14 cellular contexts compared by ENCODE assay signal in genomic region chr12:107645630-107646333, GRCh38. TPM values are rescaled to one million over a fixed set of nuclear protein-coding genes. Genes with fewer than 3 reads are reported as not detected.
DNase-seq lines count a peak whose midpoint lies in the region; ATAC-seq and TF ChIP-seq lines count a peak whose summit lies in the region.
"Had no signal": no experiment of that assay in that cellular context is flagged by ENCODE, and none has a peak within 500 bp of the region (broad histone marks: within the 10 kb centered on the region; RNA-seq: fewer than 3 reads in every experiment).

No MANE protein-coding gene starts in this region.

- H3K27me3 ChIP-seq in SK-N-SH (ENCODE audit: insufficient read depth) = no peaks in the 10 kb centered on the region
- H3K27me3 ChIP-seq in iPS-15b (ENCODE audit: control insufficient read depth, insufficient read depth, low read length) = no peaks in the 10 kb centered on the region
- peaks cover 0 to 5% (median 0%) of the 10 kb centered on the region in 3 donors for H3K27me3 ChIP-seq in skeletal muscle tissue (ENCODE audit: control insufficient read depth in 3 of 3, insufficient read depth in 3 of 3, low read length in 3 of 3)
- no peaks in the 10 kb centered on the region for H3K27me3 ChIP-seq in brain microvascular endothelial cell (replicated peaks)

- no peak overlapping the region for H2AFZ ChIP-seq in SK-N-SH (ENCODE audit: low read depth)

- no peak overlapping the region for H3K4me3 Mint-ChIP-seq in stimulated activated effector memory CD8-positive, alpha-beta T cell treated with anti-CD3 and anti-CD28 coated beads, Interleukin-12 subunit alpha, Interleukin-12 subunit beta, amount 100 ng/mL, for 72 hours
- H3K4me3 Mint-ChIP-seq: activated CD8-positive, alpha-beta T cell treated with anti-CD3 and anti-CD28 coated beads, Interleukin-2, amount 10 ng/mL, durations not matched to agents 7 days and 5 days; activated naive CD4-positive, alpha-beta T cell treated with anti-CD3 and anti-CD28 coated beads, Interleukin-2, amount 50 U/mL, for 24 hours had no signal

- TF ChIP-seq CTCF in SK-N-SH (IDR thresholded peaks at IDR 0.05) (no peak), brain microvascular endothelial cell (IDR thresholded peaks at IDR 0.05; ENCODE audit: low read depth, low read length, missing control alignments) (no peak)

- H3K9me3 ChIP-seq in SK-N-SH = no peaks in the 10 kb centered on the region
- no peaks in the 10 kb centered on the region for H3K9me3 ChIP-seq in iPS-15b (ENCODE audit: control insufficient read depth, insufficient read depth, low read length)
- no peaks in the 10 kb centered on the region for H3K9me3 ChIP-seq in skeletal muscle tissue (ENCODE audit: control insufficient read depth in 3 of 3, low read length in 3 of 3)

- no peak overlapping the region for H3K4me2 ChIP-seq in SK-N-SH

- in situ Hi-C loops in brain microvascular endothelial cell (cut with HindIII; ENCODE audit: low pct_ligation_motif_present, low sequenced_read_pairs) = no loop called here

- peak; percentile 85 for DNase-seq in NCI-H1105 (lab: John Stamatoyannopoulos, UW)
- peak; percentile 54 for DNase-seq in SK-N-SH
- no peak for DNase-seq in brain microvascular endothelial cell
- no peak for DNase-seq in stimulated activated effector memory CD8-positive, alpha-beta T cell treated with anti-CD3 and anti-CD28 coated beads, Interleukin-12 subunit alpha, Interleukin-12 subunit beta, amount 100 ng/mL, for 72 hours (ENCODE audit: low spot score in 2 of 2)
- no peak for DNase-seq in DMS153 (lab: John Stamatoyannopoulos, UW)
- DNase-seq: activated CD8-positive, alpha-beta T cell treated with anti-CD3 and anti-CD28 coated beads, Interleukin-2, amount 10 ng/mL, durations not matched to agents 7 days and 5 days; hippocampal formation; stimulated activated CD4-positive, alpha-beta T cell treated with anti-CD3 and anti-CD28 coated beads, Interleukin-15, amount 100 ng/mL, for 24 hours; T-helper 2 cell had no signal

- H3K4me3 ChIP-seq in SK-N-SH (ENCODE audit: low read depth in 2 of 2, low read length in 1 of 2) (no peak overlapping the region), iPS-15b (ENCODE audit: low read depth, low read length) (peak overlapping the region; percentile 8), skeletal muscle tissue (ENCODE audit: low read length in 3 of 3) (no peak overlapping the region), brain microvascular endothelial cell (ENCODE audit: low read depth, low read length) (no peak overlapping the region)

- no peaks in the 10 kb centered on the region for H3F3A ChIP-seq in SK-N-SH (replicated peaks; ENCODE audit: insufficient read depth)

- H3K27ac ChIP-seq in SK-N-SH (ENCODE audit: low read depth in 2 of 2, low read length in 1 of 2) = peak overlapping the region in 1 of 2 experiments; percentile 40; a peak in 1 of 4 replicates
- H3K27ac ChIP-seq in skeletal muscle tissue (ENCODE audit: low read depth, low read length) = peak overlapping the region; percentile 44
- H3K27ac ChIP-seq in brain microvascular endothelial cell = no peak overlapping the region
- H3K27ac ChIP-seq: HL-60 had no signal

- H3K27ac Mint-ChIP-seq in stimulated activated effector memory CD8-positive, alpha-beta T cell treated with anti-CD3 and anti-CD28 coated beads, Interleukin-12 subunit alpha, Interleukin-12 subunit beta, amount 100 ng/mL, for 72 hours = no peak overlapping the region
- H3K27ac Mint-ChIP-seq: activated CD8-positive, alpha-beta T cell treated with anti-CD3 and anti-CD28 coated beads, Interleukin-2, amount 10 ng/mL, durations not matched to agents 7 days and 5 days; activated naive CD4-positive, alpha-beta T cell treated with anti-CD3 and anti-CD28 coated beads, Interleukin-2, amount 50 U/mL, for 24 hours had no signal

- CTCF ChIA-PET in SK-N-SH (lab: Yijun Ruan, JAX) = interaction anchor here (0.6 to 3.0 kb wide), 3 partner anchors 8 to 38 kb away, joined by 3 to 7 read pairs (median 3); no protein-coding TSS in a partner anchor

- POLR2A ChIA-PET in SK-N-SH (lab: Yijun Ruan, JAX) = interaction anchor here (1.1 kb wide), 1 partner anchor 10 kb away, joined by 3 read pairs; no protein-coding TSS in a partner anchor

- H3K4me1 Mint-ChIP-seq in stimulated activated effector memory CD8-positive, alpha-beta T cell treated with anti-CD3 and anti-CD28 coated beads, Interleukin-12 subunit alpha, Interleukin-12 subunit beta, amount 100 ng/mL, for 72 hours = no peaks in the 10 kb centered on the region
- H3K4me1 Mint-ChIP-seq: activated naive CD4-positive, alpha-beta T cell treated with anti-CD3 and anti-CD28 coated beads, Interleukin-2, amount 50 U/mL, for 24 hours had no signal

- WGBS in SK-N-SH (ENCODE audit: low lambda C conversion rate) = 67% methylated on average over 23 of the region's 27 CpGs

- H3K9me2 ChIP-seq in SK-N-SH = no peaks in the 10 kb centered on the region

- no peak for TF ChIP-seq RAD21 in SK-N-SH (IDR thresholded peaks at IDR 0.05; ENCODE audit: low read length)

- peaks cover 5% of the 10 kb centered on the region for H3K36me3 Mint-ChIP-seq in stimulated activated effector memory CD8-positive, alpha-beta T cell treated with anti-CD3 and anti-CD28 coated beads, Interleukin-12 subunit alpha, Interleukin-12 subunit beta, amount 100 ng/mL, for 72 hours

- ATAC-seq in GM18907 (IDR thresholded peaks at IDR 0.05; ENCODE audit: unreplicated experiment) = no peak
- ATAC-seq in stimulated activated effector memory CD8-positive, alpha-beta T cell treated with anti-CD3 and anti-CD28 coated beads, Interleukin-12 subunit alpha, Interleukin-12 subunit beta, amount 100 ng/mL, for 72 hours = no peak
- ATAC-seq: activated CD8-positive, alpha-beta T cell treated with anti-CD3 and anti-CD28 coated beads, Interleukin-2, amount 10 ng/mL, durations not matched to agents 7 days and 5 days had no signal

- H3K4me1 ChIP-seq in SK-N-SH (ENCODE audit: control insufficient read depth in 1 of 2, insufficient read depth in 2 of 2, low read depth in 1 of 2, low read length in 1 of 2) (peaks cover 0 to 17% of the 10 kb centered on the region in 2 experiments; a peak in 2 of 4 replicates), iPS-15b (ENCODE audit: control insufficient read depth, insufficient read depth, low read length) (peaks cover 14% of the 10 kb centered on the region), skeletal muscle tissue (ENCODE audit: control insufficient read depth in 3 of 3, insufficient read depth in 3 of 3, low read length in 3 of 3) (peaks cover 4 to 13% (median 8%) of the 10 kb centered on the region in 3 donors)

- H3K9ac ChIP-seq in SK-N-SH (no peak overlapping the region), iPS-15b (ENCODE audit: low read depth, low read length) (peak overlapping the region; percentile 54), skeletal muscle tissue (ENCODE audit: low read depth in 1 of 3, low read length in 3 of 3) (peak overlapping the region in 1 of 3 donors; percentile 40)

- no peak for TF ChIP-seq EP300 in SK-N-SH (IDR thresholded peaks at IDR 0.05; ENCODE audit: borderline replicate concordance in 1 of 2, low read depth in 1 of 2, low read length in 1 of 2)

- H3K9me3 Mint-ChIP-seq in stimulated activated effector memory CD8-positive, alpha-beta T cell treated with anti-CD3 and anti-CD28 coated beads, Interleukin-12 subunit alpha, Interleukin-12 subunit beta, amount 100 ng/mL, for 72 hours = no peaks in the 10 kb centered on the region
- H3K9me3 Mint-ChIP-seq: activated naive CD4-positive, alpha-beta T cell treated with anti-CD3 and anti-CD28 coated beads, Interleukin-2, amount 50 U/mL, for 24 hours had no signal

- H4K20me1 ChIP-seq in SK-N-SH (ENCODE audit: insufficient read depth) = no peaks in the 10 kb centered on the region

- H3K36me3 ChIP-seq in SK-N-SH (replicated peaks in 1 of 2; ENCODE audit: control insufficient read depth in 1 of 2, insufficient read depth in 2 of 2, low read length in 1 of 2) = no peaks in the 10 kb centered on the region
- no peaks in the 10 kb centered on the region for H3K36me3 ChIP-seq in iPS-15b (ENCODE audit: control insufficient read depth, insufficient read depth, low read length)
- no peaks in the 10 kb centered on the region for H3K36me3 ChIP-seq in skeletal muscle tissue (ENCODE audit: control insufficient read depth in 3 of 3, insufficient read depth in 3 of 3, low read length in 3 of 3)
- no peaks in the 10 kb centered on the region for H3K36me3 ChIP-seq in brain microvascular endothelial cell (replicated peaks)

- H3K79me2 ChIP-seq in SK-N-SH (ENCODE audit: insufficient read depth) = no peaks in the 10 kb centered on the region

TF ChIP-seq in SK-N-SH, 30 proteins besides CTCF, POLR2A, EP300 and RAD21 (continues in another document):
- TF ChIP-seq MXI1 (IDR thresholded peaks at IDR 0.05; ENCODE audit: low read depth, low read length) (no peak), ELF1 (IDR thresholded peaks at IDR 0.05) (no peak), YY1 (IDR thresholded peaks at IDR 0.05; ENCODE audit: low read depth) (no peak), MAX (IDR thresholded peaks at IDR 0.05; ENCODE audit: low read depth) (no peak)
- TF ChIP-seq, protein P1, sequence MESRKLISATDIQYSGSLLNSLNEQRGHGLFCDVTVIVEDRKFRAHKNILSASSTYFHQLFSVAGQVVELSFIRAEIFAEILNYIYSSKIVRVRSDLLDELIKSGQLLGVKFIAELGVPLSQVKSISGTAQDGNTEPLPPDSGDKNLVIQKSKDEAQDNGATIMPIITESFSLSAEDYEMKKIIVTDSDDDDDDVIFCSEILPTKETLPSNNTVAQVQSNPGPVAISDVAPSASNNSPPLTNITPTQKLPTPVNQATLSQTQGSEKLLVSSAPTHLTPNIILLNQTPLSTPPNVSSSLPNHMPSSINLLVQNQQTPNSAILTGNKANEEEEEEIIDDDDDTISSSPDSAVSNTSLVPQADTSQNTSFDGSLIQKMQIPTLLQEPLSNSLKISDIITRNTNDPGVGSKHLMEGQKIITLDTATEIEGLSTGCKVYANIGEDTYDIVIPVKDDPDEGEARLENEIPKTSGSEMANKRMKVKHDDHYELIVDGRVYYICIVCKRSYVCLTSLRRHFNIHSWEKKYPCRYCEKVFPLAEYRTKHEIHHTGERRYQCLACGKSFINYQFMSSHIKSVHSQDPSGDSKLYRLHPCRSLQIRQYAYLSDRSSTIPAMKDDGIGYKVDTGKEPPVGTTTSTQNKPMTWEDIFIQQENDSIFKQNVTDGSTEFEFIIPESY (IDR thresholded peaks at IDR 0.05; ENCODE audit: borderline replicate concordance, low read depth) = no peak

RNA-seq across cellular contexts. Expression of gene PWP1, which starts 39.8 kb away (rescaled TPM):
- polyA plus RNA-seq in SK-N-SH (2012; rRNA removed) = 129 and 165 TPM in 2 replicates
- polyA plus RNA-seq in SK-N-SH (2012; cell fraction: cytosol; rRNA removed) = 146 and 181 TPM in 2 replicates
- 103 and 127 TPM in 2 replicates for polyA plus RNA-seq in SK-N-SH (2012; cell fraction: nucleus; rRNA removed)
- total RNA-seq in skeletal muscle tissue = 38.1 TPM

Comparison
In these comparisons a context has a peak if more than half of its experiments do, and no peak if none do; other contexts are left out.
1. DNase-seq: peak in NCI-H1105 (single experiment) and SK-N-SH (single experiment); none in brain microvascular endothelial cell (single experiment), stimulated activated effector memory CD8-positive, alpha-beta T cell treated with anti-CD3 and anti-CD28 coated beads, Interleukin-12 subunit alpha, Interleukin-12 subunit beta, amount 100 ng/mL, for 72 hours (0 of 2) and DMS153 (single experiment).